ENCODE assay signal across 8 cellular contexts in the genomic region with DNA sequence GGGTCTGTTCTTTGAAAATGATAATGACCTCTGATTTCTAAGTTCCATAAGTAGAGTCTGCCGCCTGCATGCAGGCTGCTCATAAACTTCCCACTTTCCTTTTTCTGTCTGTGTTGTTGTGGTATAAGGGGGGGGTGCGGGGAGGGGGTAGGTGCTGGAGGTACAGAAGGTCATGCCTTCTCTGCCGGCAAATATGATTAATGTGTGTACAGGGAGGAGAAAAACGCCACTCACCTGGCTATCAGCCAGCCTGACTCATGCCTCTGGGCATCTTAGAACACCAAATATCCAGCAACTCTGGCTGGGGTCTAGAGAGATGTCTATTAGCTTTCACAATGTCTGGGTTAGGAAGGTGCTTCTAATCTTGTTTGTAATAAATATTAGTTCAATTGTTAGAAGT.
DNase-seq lines count a peak whose midpoint lies in the region; ATAC-seq, FAIRE-seq and TF ChIP-seq lines count a peak whose summit lies in the region.

No MANE protein-coding gene starts in this region.

- H3K4me1 ChIP-seq in IMR-90 (ENCODE audit: control insufficient read depth, insufficient read depth, low read length): peaks cover 4% of the 10 kb centered on the region; the same call in 1 of the 2 replicates

- H3K36me3 ChIP-seq in IMR-90 (ENCODE audit: control insufficient read depth, insufficient read depth, low read length): no peaks in the 10 kb centered on the region

- intact Hi-C loops in IMR-90 (cut with micrococcal nuclease) (no loop called here), lower leg skin (cut with DNase I; ENCODE audit: low total_unique reads) (no loop called here)

- H3K27me3 ChIP-seq in IMR-90 (ENCODE audit: control insufficient read depth, insufficient read depth, low read length): no peaks in the 10 kb centered on the region

- no peaks in the 10 kb centered on the region; the same call in 1 of the 2 replicates for H3K9me1 ChIP-seq in IMR-90 (ENCODE audit: insufficient read depth, low read length)

- in situ Hi-C loops in IMR-90 (cut with MboI; ENCODE audit: low sequenced_read_pairs): no loop called here
- in situ Hi-C loops in astrocyte of the spinal cord (cut with HindIII; ENCODE audit: low sequenced_read_pairs): no loop called here

- peak; percentile 52 for FAIRE-seq in GM12891 (lab: Jason Lieb, UNC)

- H3K4me2 ChIP-seq in IMR-90 (ENCODE audit: low read depth, low read length): peak overlapping the region; percentile 4

- no peak overlapping the region for H2AK5ac ChIP-seq in IMR-90 (ENCODE audit: low read depth, low read length)

- H4K5ac ChIP-seq in IMR-90 (ENCODE audit: low read depth, low read length): no peak overlapping the region

- H3K4me3 ChIP-seq in IMR-90 (ENCODE audit: insufficient read depth, low read depth, low read length) (no peak overlapping the region), astrocyte of the spinal cord (ENCODE audit: low read depth, low read length) (no peak overlapping the region), lower leg skin (ENCODE audit: low read depth, poor library complexity, severe bottlenecking) (no peak overlapping the region)

- H4K8ac ChIP-seq in IMR-90 (ENCODE audit: low read depth in 2 of 2, low read length in 2 of 2): no peak overlapping the region

- H3K9ac ChIP-seq in IMR-90 (ENCODE audit: low read depth, low read length): no peak overlapping the region

- TF ChIP-seq CTCF in IMR-90 (conservative IDR thresholded peaks at IDR 0.05; ENCODE audit: low read depth, low read length) (no peak), astrocyte of the spinal cord (IDR thresholded peaks at IDR 0.05; ENCODE audit: low read depth, low read length) (no peak), lower leg skin (IDR thresholded peaks at IDR 0.05) (no peak)

- no peak overlapping the region for H3K14ac ChIP-seq in IMR-90 (replicated peaks; ENCODE audit: low read depth, low read length)

- TF ChIP-seq POLR2A in GM12891 (IDR thresholded peaks at IDR 0.05; ENCODE audit: low read depth, low read length) (no peak), IMR-90 (IDR thresholded peaks at IDR 0.05; ENCODE audit: low read depth, low read length) (no peak), lower leg skin (IDR thresholded peaks at IDR 0.05) (no peak)

- ATAC-seq in IMR-90 (ENCODE audit: low read depth) (peak; percentile 76), HG03521 (IDR thresholded peaks at IDR 0.05; ENCODE audit: unreplicated experiment) (no peak)

- no peak for TF ChIP-seq RAD21 in IMR-90 (IDR thresholded peaks at IDR 0.05; ENCODE audit: low read length)

- H4K20me1 ChIP-seq in IMR-90 (ENCODE audit: insufficient read depth, low read length): no peaks in the 10 kb centered on the region; the same call in 1 of the 2 replicates

- no peaks in the 10 kb centered on the region for H3K9me3 ChIP-seq in IMR-90 (ENCODE audit: control insufficient read depth, insufficient read depth, low read length)

- no peak overlapping the region for H2BK120ac ChIP-seq in IMR-90 (ENCODE audit: low read depth, low read length)

- H2BK15ac ChIP-seq in IMR-90 (ENCODE audit: low read depth, low read length): no peak overlapping the region

- H2BK5ac ChIP-seq in IMR-90 (ENCODE audit: low read depth, low read length, poor library complexity, severe bottlenecking): no peak overlapping the region

- no CpG with 5 or more reads among the region's 4 CpGs for WGBS in IMR-90 (ENCODE audit: extremely low coverage in 2 of 2, insufficient read length in 1 of 2), 2 experiments
- WGBS in lower leg skin, 2 donors: 7 to 12% methylated on average over 4 of the region's 4 CpGs

- H3K4ac ChIP-seq in IMR-90 (ENCODE audit: low read depth, low read length): no peak overlapping the region

- no peak overlapping the region for H3K56ac ChIP-seq in IMR-90 (ENCODE audit: extremely low read depth, insufficient read depth, low read length)

- no peak overlapping the region for H2BK20ac ChIP-seq in IMR-90 (ENCODE audit: low read depth, low read length)

- H3K23ac ChIP-seq in IMR-90 (ENCODE audit: low read depth, low read length): no peak overlapping the region

- H3K79me1 ChIP-seq in IMR-90 (ENCODE audit: low read depth in 1 of 2, low read length in 2 of 2): peaks cover 0 to 3% of the 10 kb centered on the region in 2 experiments; a peak in 1 of 4 replicates

- DNase-seq in GM12891 (ENCODE audit: insufficient read length, low spot score): no peak
- peak; percentile 64 for DNase-seq in IMR-90
- DNase-seq in astrocyte of the spinal cord (ENCODE audit: low read depth, low spot score): peak; percentile 92
- DNase-seq in lower leg skin (ENCODE audit: low spot score in 2 of 2): peak; percentile 82 to 94
- DNase-seq in NCI-H2107 treated with DMSO at 0.1 percent for 48 hours (lab: John Stamatoyannopoulos, UW; ENCODE audit: unreplicated experiment): no peak
- no peak for DNase-seq in activated T-cell treated with anti-CD3 and anti-CD28 coated beads for 4 hours
- no peak for DNase-seq in NCI-H2107 (lab: John Stamatoyannopoulos, UW)

- POLR2A ChIA-PET in IMR-90 (lab: Charles Lee; ENCODE audit: unreplicated experiment): no interaction called here

- CTCF ChIA-PET in IMR-90 (lab: Yijun Ruan, JAX): interaction anchor here (0.7 kb wide), 1 partner anchor 77 kb away, joined by 3 read pairs; no protein-coding TSS in a partner anchor

- H3K18ac ChIP-seq in IMR-90 (ENCODE audit: low read depth, low read length): no peak overlapping the region

- H3K27ac ChIP-seq in IMR-90 (ENCODE audit: insufficient read depth, low read length): no peak overlapping the region

- dilution Hi-C loops in IMR-90 (cut with HindIII; ENCODE audit: low sequenced_read_pairs, unreplicated experiment): no loop called here

- no peak overlapping the region for H4K91ac ChIP-seq in IMR-90 (ENCODE audit: insufficient read depth, low read depth, low read length)

- no peak overlapping the region for H2AK9ac ChIP-seq in IMR-90 (replicated peaks; ENCODE audit: low read depth, low read length, poor library complexity)

- no TSS peak for BruUV-seq in IMR-90 (replicated peaks; lab: Mats Ljungman, UMichigan)

- no peak overlapping the region for H2AFZ ChIP-seq in IMR-90 (replicated peaks; ENCODE audit: low read length, poor library complexity)

TF ChIP-seq in GM12891, 5 proteins besides CTCF, POLR2A, EP300 and RAD21:
- TF ChIP-seq TAF1 (IDR thresholded peaks at IDR 0.05; ENCODE audit: low read depth, low read length) (no peak), POLR2AphosphoS5 (IDR thresholded peaks at IDR 0.05; ENCODE audit: low read depth, low read length) (no peak), POU2F2 (IDR thresholded peaks at IDR 0.05; ENCODE audit: low read depth, low read length) (no peak), SPI1 (IDR thresholded peaks at IDR 0.05; ENCODE audit: low read depth, low read length) (no peak), PAX5 (IDR thresholded peaks at IDR 0.05; ENCODE audit: insufficient read depth, low read length, severe bottlenecking) (no peak)

TF ChIP-seq in IMR-90, 13 proteins besides CTCF, POLR2A, EP300 and RAD21:
- TF ChIP-seq CEBPB (IDR thresholded peaks at IDR 0.05; ENCODE audit: low read depth, low read length) (peak; percentile 38; the same call in 1 of the 2 replicates), CHD1 (IDR thresholded peaks at IDR 0.05; ENCODE audit: low read depth, low read length) (no peak)
TF ChIP-seq in IMR-90: peak in this region for 1.

Comparison
In these comparisons a context has a peak if more than half of its experiments do, and no peak if none do; other contexts are left out.
1. DNase-seq: peak in IMR-90 (single experiment), astrocyte of the spinal cord (single experiment) and lower leg skin (2 of 2); none in GM12891 (single experiment), NCI-H2107 treated with DMSO at 0.1 percent for 48 hours (single experiment), activated T-cell treated with anti-CD3 and anti-CD28 coated beads for 4 hours (single experiment) and NCI-H2107 (single experiment).